Comparison of ENCODE assay signal across 13 cellular contexts in the genomic region with DNA sequence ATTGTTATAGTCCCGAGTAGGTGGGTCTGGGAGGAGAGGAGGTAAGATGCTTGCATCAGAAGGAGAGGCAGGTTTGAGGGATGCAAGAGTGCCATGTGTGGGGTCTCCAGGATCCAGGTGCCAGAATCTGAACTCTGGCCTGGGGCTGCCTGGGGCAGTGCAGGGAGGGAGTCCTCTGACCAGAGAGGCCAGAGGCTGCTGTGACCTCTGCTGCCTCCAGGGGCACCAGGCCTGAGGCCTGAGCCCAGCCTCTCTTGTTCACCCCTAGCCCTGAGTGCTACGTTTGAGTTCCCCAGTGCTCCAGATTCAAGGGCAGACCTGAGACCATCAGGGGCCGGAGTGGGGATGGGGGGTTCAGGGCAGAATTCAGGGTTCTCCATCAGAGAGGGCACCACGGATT. TPM values are rescaled to one million over a fixed set of nuclear protein-coding genes. Genes with fewer than 3 reads are reported as not detected.
A peak's percentile ranks its signal among the peaks of the same experiment; 100 is the strongest.
DNase-seq lines count a peak whose midpoint lies in the region; ATAC-seq and TF ChIP-seq lines count a peak whose summit lies in the region.
"Had no signal": no experiment of that assay in that cellular context is flagged by ENCODE, and none has a peak within 500 bp of the region (broad histone marks: within the 10 kb centered on the region; RNA-seq: fewer than 3 reads in every experiment).

No MANE protein-coding gene starts in this region.

- no peaks in the 10 kb centered on the region for H3K9me3 ChIP-seq in Panc1 (ENCODE audit: control insufficient read depth, insufficient read depth, low read depth, low read length)
- H3K9me3 ChIP-seq: BE2C had no signal

- H3K4me1 Mint-ChIP-seq in endothelial cell (ENCODE audit: unreplicated experiment) = no peaks in the 10 kb centered on the region
- H3K4me1 Mint-ChIP-seq in progenitor cell of endocrine pancreas (ENCODE audit: low read depth) = peaks cover 26% of the 10 kb centered on the region
- H3K4me1 Mint-ChIP-seq: activated B cell treated with CpG ODN at 0.5 μM for 24 hours had no signal

- ATAC-seq in Panc1 (peak; percentile 77), HG03135 (IDR thresholded peaks at IDR 0.05; ENCODE audit: unreplicated experiment) (no peak)

- BruUV-seq in Panc1 (replicated peaks; lab: Mats Ljungman, UMichigan) = no TSS peak

- H3K27me3 ChIP-seq in Panc1 (ENCODE audit: control insufficient read depth, insufficient read depth, low read length) = no peaks in the 10 kb centered on the region
- H3K27me3 ChIP-seq: BE2C had no signal

- peaks cover 6% of the 10 kb centered on the region for H3K27me3 Mint-ChIP-seq in endothelial cell (ENCODE audit: unreplicated experiment)
- H3K27me3 Mint-ChIP-seq in progenitor cell of endocrine pancreas = peaks cover 44% of the 10 kb centered on the region

- TF ChIP-seq CTCF in GM12874 (IDR thresholded peaks at IDR 0.05; ENCODE audit: insufficient read depth, low read depth, low read length) = peak; percentile 40
- no peak; the same call in 1 of the 2 replicates for TF ChIP-seq CTCF in Panc1 (IDR thresholded peaks at IDR 0.05)
- TF ChIP-seq CTCF in endothelial cell (IDR thresholded peaks at IDR 0.05; ENCODE audit: unreplicated experiment) = peak; percentile 23
- TF ChIP-seq CTCF in progenitor cell of endocrine pancreas (IDR thresholded peaks at IDR 0.05; ENCODE audit: unreplicated experiment) = peak; percentile 30

- H3K36me3 ChIP-seq in Panc1 (ENCODE audit: control insufficient read depth, insufficient read depth, low read length) = no peaks in the 10 kb centered on the region
- H3K36me3 ChIP-seq: BE2C had no signal

- CTCF ChIA-PET in Panc1 (lab: Charles Lee) (interaction anchor here (0.6 kb wide), 1 partner anchor 17 kb away, joined by 5 read pairs; no protein-coding TSS in a partner anchor), HEK293T (lab: Yijun Ruan, JAX) (interaction anchor here (0.9 kb wide), 2 partner anchors 18 to 19 kb away, joined by 3 read pairs; no protein-coding TSS in a partner anchor)

- H3K4me3 Mint-ChIP-seq in endothelial cell (ENCODE audit: unreplicated experiment) (no peak overlapping the region), progenitor cell of endocrine pancreas (ENCODE audit: low read depth) (no peak overlapping the region)
- H3K4me3 Mint-ChIP-seq: activated B cell treated with CpG ODN at 0.5 μM for 24 hours; activated naive CD4-positive, alpha-beta T cell treated with anti-CD3 and anti-CD28 coated beads for 36 hours had no signal

- no peaks in the 10 kb centered on the region; the same call in 1 of the 2 replicates for H3K4me1 ChIP-seq in Panc1 (ENCODE audit: control insufficient read depth, insufficient read depth, low read length)
- H3K4me1 ChIP-seq: BE2C had no signal

- H3K36me3 Mint-ChIP-seq in endothelial cell (ENCODE audit: low read depth, unreplicated experiment) (no peaks in the 10 kb centered on the region), progenitor cell of endocrine pancreas (ENCODE audit: insufficient read depth) (no peaks in the 10 kb centered on the region)

- POLR2A ChIA-PET in Panc1 (lab: Charles Lee) = interaction anchor here (0.7 kb wide), 1 partner anchor 14 kb away, joined by 3 read pairs; no protein-coding TSS in a partner anchor
- POLR2A ChIA-PET in HEK293T (lab: Yijun Ruan, JAX) = no interaction called here

- in situ Hi-C loops in Panc1 (cut with HindIII; ENCODE audit: low pct_unique_long_range_greater_than_20kb, low sequenced_read_pairs) = no loop called here

- H3K27ac ChIP-seq in Panc1 (ENCODE audit: low read length) = 0 out of 2 replicates have a peak overlapping the region, but pooled peaks have one; percentile 17

- H3K9me3 Mint-ChIP-seq in endothelial cell (ENCODE audit: unreplicated experiment) (no peaks in the 10 kb centered on the region), progenitor cell of endocrine pancreas (ENCODE audit: low read depth) (no peaks in the 10 kb centered on the region)
- H3K9me3 Mint-ChIP-seq: activated B cell treated with CpG ODN at 0.5 μM for 24 hours; activated naive CD4-positive, alpha-beta T cell treated with anti-CD3 and anti-CD28 coated beads for 36 hours had no signal

- H3K27ac Mint-ChIP-seq in endothelial cell (ENCODE audit: unreplicated experiment) (no peak overlapping the region), progenitor cell of endocrine pancreas (no peak overlapping the region)
- H3K27ac Mint-ChIP-seq: activated B cell treated with CpG ODN at 0.5 μM for 24 hours; activated naive CD4-positive, alpha-beta T cell treated with anti-CD3 and anti-CD28 coated beads for 36 hours had no signal

- DNase-seq in Panc1 (ENCODE audit: low read depth, low spot score) (no peak), endothelial cell (ENCODE audit: low spot score) (peak; percentile 43), progenitor cell of endocrine pancreas (ENCODE audit: low spot score, unreplicated experiment) (no peak), HEK293T (ENCODE audit: extremely low spot score) (no peak), LoVo (ENCODE audit: low spot score) (no peak), DMS79 treated with DMSO at 0.1 percent for 48 hours (lab: John Stamatoyannopoulos, UW) (no peak)
- DNase-seq: activated B cell treated with CpG ODN at 0.5 μM for 24 hours; activated naive CD4-positive, alpha-beta T cell treated with anti-CD3 and anti-CD28 coated beads for 36 hours; BE2C; NCI-H1436 had no signal

- no peak overlapping the region for H3K4me3 ChIP-seq in Panc1 (ENCODE audit: low read depth in 2 of 2, low read length in 2 of 2)

- intact Hi-C loops in Panc1 (cut with micrococcal nuclease; ENCODE audit: unreplicated experiment) = no loop called here

TF ChIP-seq in HEK293T, 16 proteins besides CTCF, POLR2A, EP300 and RAD21:
- TF ChIP-seq FOXK2 (IDR thresholded peaks at IDR 0.05) (no peak), ELF4 (IDR thresholded peaks at IDR 0.05) (no peak), LEF1 (IDR thresholded peaks at IDR 0.05; ENCODE audit: borderline replicate concordance) (no peak), FOXM1 (IDR thresholded peaks at IDR 0.05; ENCODE audit: borderline replicate concordance) (no peak), SP1 (IDR thresholded peaks at IDR 0.05) (no peak), ZNF384 (IDR thresholded peaks at IDR 0.05) (no peak), NFRKB (IDR thresholded peaks at IDR 0.05) (no peak), SUZ12 (IDR thresholded peaks at IDR 0.05) (no peak), FOXA1 (IDR thresholded peaks at IDR 0.05) (no peak), TARDBP (IDR thresholded peaks at IDR 0.05) (no peak), BHLHE40 (IDR thresholded peaks at IDR 0.05; ENCODE audit: borderline replicate concordance) (no peak), L3MBTL2 (conservative IDR thresholded peaks at IDR 0.05) (no peak), ARNT (IDR thresholded peaks at IDR 0.05) (no peak)

RNA-seq across cellular contexts. Expression of gene SLC38A3, which starts 7.4 kb away (rescaled TPM):
- total RNA-seq in Panc1 (2021; ENCODE audit: unreplicated experiment) (6.0 TPM), endothelial cell (ENCODE audit: unreplicated experiment) (0.56 TPM), progenitor cell of endocrine pancreas (43.5 and 44.7 TPM in 2 replicates)
- 10.6 TPM for polyA plus RNA-seq in Panc1 (2012; ENCODE audit: insufficient read length)
- total RNA-seq: activated B cell treated with CpG ODN at 0.5 μM for 24 hours; activated naive CD4-positive, alpha-beta T cell treated with anti-CD3 and anti-CD28 coated beads for 36 hours had no signal

RNA-seq across cellular contexts. Expression of gene GNAT1, which starts 21.1 kb away (rescaled TPM):
- total RNA-seq in Panc1 (2021; ENCODE audit: unreplicated experiment) (not detected), endothelial cell (ENCODE audit: unreplicated experiment) (0.59 TPM), progenitor cell of endocrine pancreas (0.12 and 0.91 TPM in 2 replicates)
- not detected for polyA plus RNA-seq in Panc1 (2012; ENCODE audit: insufficient read length)
- total RNA-seq: activated B cell treated with CpG ODN at 0.5 μM for 24 hours; activated naive CD4-positive, alpha-beta T cell treated with anti-CD3 and anti-CD28 coated beads for 36 hours; urinary bladder had no signal
- polyA plus RNA-seq: urinary bladder had no signal

RNA-seq across cellular contexts. Expression of gene GNAI2, which starts 23.5 kb away (rescaled TPM):
- total RNA-seq in Panc1 (2021; ENCODE audit: unreplicated experiment) (170 TPM), endothelial cell (ENCODE audit: unreplicated experiment) (771 TPM), progenitor cell of endocrine pancreas (158 and 171 TPM in 2 replicates)
- 252 TPM for polyA plus RNA-seq in Panc1 (2012; ENCODE audit: insufficient read length)

RNA-seq across cellular contexts. Expression of gene SEMA3B, which starts 56.4 kb away (rescaled TPM):
- 1.4 TPM for total RNA-seq in Panc1 (2021; ENCODE audit: unreplicated experiment)
- 2.8 TPM for polyA plus RNA-seq in Panc1 (2012; ENCODE audit: insufficient read length)
- 1.7 TPM for total RNA-seq in endothelial cell (ENCODE audit: unreplicated experiment)
- total RNA-seq in progenitor cell of endocrine pancreas = 24.6 and 27.6 TPM in 2 replicates
- total RNA-seq: activated B cell treated with CpG ODN at 0.5 μM for 24 hours had no signal

RNA-seq across cellular contexts. Expression of gene SEMA3F, which starts 57.4 kb away (rescaled TPM):
- total RNA-seq in Panc1 (2021; ENCODE audit: unreplicated experiment) = 69.6 TPM
- polyA plus RNA-seq in Panc1 (2012; ENCODE audit: insufficient read length) = 104 TPM
- 21.3 TPM for total RNA-seq in endothelial cell (ENCODE audit: unreplicated experiment)
- total RNA-seq in progenitor cell of endocrine pancreas = 23.6 and 26.5 TPM in 2 replicates
- total RNA-seq: activated B cell treated with CpG ODN at 0.5 μM for 24 hours; activated naive CD4-positive, alpha-beta T cell treated with anti-CD3 and anti-CD28 coated beads for 36 hours had no signal
